ENCODE assay signal across 16 cellular contexts in genomic region chr3:37943631-37944242, GRCh38. TPM values are rescaled to one million over a fixed set of nuclear protein-coding genes. Genes with fewer than 3 reads are reported as not detected.
DNase-seq lines count a peak whose midpoint lies in the region; ATAC-seq and TF ChIP-seq lines count a peak whose summit lies in the region.
"Had no signal": no experiment of that assay in that cellular context is flagged by ENCODE, and none has a peak within 500 bp of the region (broad histone marks: within the 10 kb centered on the region; RNA-seq: fewer than 3 reads in every experiment).

No MANE protein-coding gene starts in this region.

- no peaks in the 10 kb centered on the region for H3K4me1 Mint-ChIP-seq in stimulated activated naive B cell treated with anti-CD40 and anti-IgM and Interleukin-4, amounts not matched to agents 10 μg/mL and 1 μg/mL and 100 μg/mL, for 72 hours
- H3K4me1 Mint-ChIP-seq: activated CD4-positive, alpha-beta T cell treated with anti-CD3 and anti-CD28 coated beads for 36 hours had no signal

- H3K9ac ChIP-seq in muscle layer of colon (ENCODE audit: low read length), result no peak overlapping the region
- no peak overlapping the region for H3K9ac ChIP-seq in stomach smooth muscle (ENCODE audit: low read length in 2 of 2)

- H3K27ac Mint-ChIP-seq in stimulated activated naive B cell treated with anti-CD40 and anti-IgM and Interleukin-4, amounts not matched to agents 10 μg/mL and 1 μg/mL and 100 μg/mL, for 72 hours, result no peak overlapping the region
- H3K27ac Mint-ChIP-seq: activated CD4-positive, alpha-beta T cell treated with anti-CD3 and anti-CD28 coated beads for 36 hours; activated CD8-positive, alpha-beta memory T cell treated with anti-CD3 and anti-CD28 coated beads, Interleukin-2, amount 10 ng/mL, durations not matched to agents 7 days and 5 days; activated naive CD8-positive, alpha-beta T cell treated with anti-CD3 and anti-CD28 coated beads for 36 hours; activated T-helper 1 cell treated with anti-CD3 and anti-CD28 coated beads, Interleukin-12 subunit alpha, Interleukin-12 subunit beta, Interleukin-2, Interleukin-4 antibody, amounts not matched to agents 30 ng/mL and 10 ng/mL and 1 ng/mL, durations not matched to agents 14 hours and 24 hours and 36 hours; T-cell had no signal

- DNase-seq in RWPE1 (ENCODE audit: low spot score), result no peak
- DNase-seq in HCEC 1CT, result no peak
- no peak for DNase-seq in stimulated activated naive B cell treated with anti-CD40 and anti-IgM and Interleukin-4, amounts not matched to agents 10 μg/mL and 1 μg/mL and 100 μg/mL, for 72 hours
- no peak for DNase-seq in cerebellum (ENCODE audit: low spot score)
- DNase-seq: activated CD4-positive, alpha-beta T cell treated with anti-CD3 and anti-CD28 coated beads for 36 hours; activated CD8-positive, alpha-beta memory T cell treated with anti-CD3 and anti-CD28 coated beads, Interleukin-2, amount 10 ng/mL, durations not matched to agents 7 days and 5 days; activated naive CD8-positive, alpha-beta T cell treated with anti-CD3 and anti-CD28 coated beads for 36 hours; brain microvascular endothelial cell; hippocampal formation; T-cell had no signal

- H3K27ac ChIP-seq in RWPE1 (peak overlapping the region; percentile 46; the same call in 1 of the 2 replicates), esophagus (ENCODE audit: low read depth in 2 of 2, low read length in 1 of 2) (peak overlapping the region; percentile 23 to 36), muscle layer of colon (ENCODE audit: low read depth, low read length) (peak overlapping the region; percentile 37), stomach smooth muscle (ENCODE audit: low read length) (peak overlapping the region; percentile 66)
- H3K27ac ChIP-seq: brain microvascular endothelial cell had no signal

- 82% methylated on average over 8 of the region's 8 CpGs for WGBS in esophagus, 2 donors

- no peaks in the 10 kb centered on the region for H3K9me3 Mint-ChIP-seq in stimulated activated naive B cell treated with anti-CD40 and anti-IgM and Interleukin-4, amounts not matched to agents 10 μg/mL and 1 μg/mL and 100 μg/mL, for 72 hours
- H3K9me3 Mint-ChIP-seq: activated naive CD8-positive, alpha-beta T cell treated with anti-CD3 and anti-CD28 coated beads for 36 hours; activated T-helper 1 cell treated with anti-CD3 and anti-CD28 coated beads, Interleukin-12 subunit alpha, Interleukin-12 subunit beta, Interleukin-2, Interleukin-4 antibody, amounts not matched to agents 30 ng/mL and 10 ng/mL and 1 ng/mL, durations not matched to agents 14 hours and 24 hours and 36 hours; T-cell had no signal

- TF ChIP-seq CTCF in RWPE1 (conservative IDR thresholded peaks at IDR 0.05; ENCODE audit: low read depth), result no peak

- POLR2A ChIA-PET in RWPE1 (lab: Yijun Ruan, JAX; ENCODE audit: low non-redundant PET), result interaction anchor here (0.6 kb wide), 1 partner anchor 193 kb away, joined by 3 read pairs; the partner anchor contains the start of gene ACAA1

- H3K36me3 ChIP-seq in esophagus (ENCODE audit: control insufficient read depth in 2 of 2, insufficient read depth in 2 of 2, low read length in 1 of 2) (no peaks in the 10 kb centered on the region), muscle layer of colon (ENCODE audit: insufficient read depth, low read length) (no peaks in the 10 kb centered on the region), stomach smooth muscle (ENCODE audit: control insufficient read depth in 2 of 2, insufficient read depth in 2 of 2, low read length in 2 of 2) (peaks cover 0 to 2% of the 10 kb centered on the region in 2 donors)
- H3K36me3 ChIP-seq: brain microvascular endothelial cell had no signal

- H3K36me3 Mint-ChIP-seq in stimulated activated naive B cell treated with anti-CD40 and anti-IgM and Interleukin-4, amounts not matched to agents 10 μg/mL and 1 μg/mL and 100 μg/mL, for 72 hours, result no peaks in the 10 kb centered on the region
- H3K36me3 Mint-ChIP-seq: activated CD8-positive, alpha-beta memory T cell treated with anti-CD3 and anti-CD28 coated beads, Interleukin-2, amount 10 ng/mL, durations not matched to agents 7 days and 5 days; activated naive CD8-positive, alpha-beta T cell treated with anti-CD3 and anti-CD28 coated beads for 36 hours; T-cell had no signal

- no peak for ATAC-seq in GM21717 (IDR thresholded peaks at IDR 0.05; ENCODE audit: unreplicated experiment)
- no peak for ATAC-seq in stimulated activated naive B cell treated with anti-CD40 and anti-IgM and Interleukin-4, amounts not matched to agents 10 μg/mL and 1 μg/mL and 100 μg/mL, for 72 hours (replicated peaks)
- ATAC-seq: activated CD4-positive, alpha-beta T cell treated with anti-CD3 and anti-CD28 coated beads for 36 hours; activated CD8-positive, alpha-beta memory T cell treated with anti-CD3 and anti-CD28 coated beads, Interleukin-2, amount 10 ng/mL, durations not matched to agents 7 days and 5 days; T-cell had no signal

- H3K4me3 Mint-ChIP-seq in stimulated activated naive B cell treated with anti-CD40 and anti-IgM and Interleukin-4, amounts not matched to agents 10 μg/mL and 1 μg/mL and 100 μg/mL, for 72 hours, result no peak overlapping the region
- H3K4me3 Mint-ChIP-seq: activated CD4-positive, alpha-beta T cell treated with anti-CD3 and anti-CD28 coated beads for 36 hours; activated CD8-positive, alpha-beta memory T cell treated with anti-CD3 and anti-CD28 coated beads, Interleukin-2, amount 10 ng/mL, durations not matched to agents 7 days and 5 days; activated naive CD8-positive, alpha-beta T cell treated with anti-CD3 and anti-CD28 coated beads for 36 hours; activated T-helper 1 cell treated with anti-CD3 and anti-CD28 coated beads, Interleukin-12 subunit alpha, Interleukin-12 subunit beta, Interleukin-2, Interleukin-4 antibody, amounts not matched to agents 30 ng/mL and 10 ng/mL and 1 ng/mL, durations not matched to agents 14 hours and 24 hours and 36 hours; T-cell had no signal

- peaks cover 0 to 4% of the 10 kb centered on the region in 2 donors for H3K27me3 Mint-ChIP-seq in stimulated activated naive B cell treated with anti-CD40 and anti-IgM and Interleukin-4, amounts not matched to agents 10 μg/mL and 1 μg/mL and 100 μg/mL, for 72 hours
- H3K27me3 Mint-ChIP-seq: activated CD4-positive, alpha-beta T cell treated with anti-CD3 and anti-CD28 coated beads for 36 hours; activated naive CD8-positive, alpha-beta T cell treated with anti-CD3 and anti-CD28 coated beads for 36 hours had no signal

- CTCF ChIA-PET in RWPE1 (lab: Yijun Ruan, JAX), result no interaction called here

- H3K27me3 ChIP-seq in esophagus (ENCODE audit: control insufficient read depth in 1 of 2, insufficient read depth in 2 of 2, low read length in 2 of 2), result no peaks in the 10 kb centered on the region
- no peaks in the 10 kb centered on the region for H3K27me3 ChIP-seq in muscle layer of colon (ENCODE audit: control insufficient read depth in 1 of 2, insufficient read depth in 2 of 2, low read length in 2 of 2)
- no peaks in the 10 kb centered on the region for H3K27me3 ChIP-seq in stomach smooth muscle (ENCODE audit: control insufficient read depth in 1 of 2, insufficient read depth in 2 of 2, low read length in 2 of 2)
- H3K27me3 ChIP-seq: brain microvascular endothelial cell, foreskin keratinocyte had no signal

- no peak overlapping the region for H3K4me3 ChIP-seq in esophagus (ENCODE audit: low read depth in 1 of 2, low read length in 2 of 2)
- H3K4me3 ChIP-seq in muscle layer of colon (ENCODE audit: low read depth in 1 of 2, low read length in 2 of 2), result no peak overlapping the region
- no peak overlapping the region for H3K4me3 ChIP-seq in stomach smooth muscle (ENCODE audit: low read length in 2 of 2)

- no peaks in the 10 kb centered on the region for H3K9me3 ChIP-seq in esophagus (ENCODE audit: control insufficient read depth in 2 of 2, insufficient read depth in 1 of 2, low read depth in 1 of 2, low read length in 1 of 2)
- H3K9me3 ChIP-seq in muscle layer of colon (ENCODE audit: low read length), result no peaks in the 10 kb centered on the region
- H3K9me3 ChIP-seq in stomach smooth muscle (ENCODE audit: control insufficient read depth in 2 of 2, low read length in 2 of 2), result no peaks in the 10 kb centered on the region

- peaks cover 6 to 22% of the 10 kb centered on the region in 2 donors for H3K4me1 ChIP-seq in esophagus (ENCODE audit: control insufficient read depth in 2 of 2, insufficient read depth in 2 of 2, low read length in 1 of 2)
- peaks cover 76% of the 10 kb centered on the region for H3K4me1 ChIP-seq in muscle layer of colon (ENCODE audit: insufficient read depth, low read length)
- peaks cover 71% of the 10 kb centered on the region for H3K4me1 ChIP-seq in stomach smooth muscle (ENCODE audit: control insufficient read depth, insufficient read depth, low read length)

RNA-seq across cellular contexts. Expression of gene VILL, which starts 46.8 kb away (rescaled TPM):
- polyA plus RNA-seq in esophagus, result 10 to 100 TPM in 1 of 2 donors, 1 to 10 TPM in 1; 4.9 to 16.7 TPM
- total RNA-seq in cerebellum, result 8.6 TPM
